ENCODE assay signal across 8 cellular contexts in genomic region chr2:73999881-74000597, GRCh38. TPM values are rescaled to one million over a fixed set of nuclear protein-coding genes. Genes with fewer than 3 reads are reported as not detected.
DNase-seq lines count a peak whose midpoint lies in the region; ATAC-seq, FAIRE-seq and TF ChIP-seq lines count a peak whose summit lies in the region.

No MANE protein-coding gene starts in this region.

- no peak for FAIRE-seq in astrocyte (lab: Jason Lieb, UNC)

- H3K27ac Mint-ChIP-seq in GM23338 (0 out of 2 replicates have a peak overlapping the region, but pooled peaks have one; percentile 14), astrocyte (ENCODE audit: unreplicated experiment) (peak overlapping the region; percentile 50), WTC11 (no peak overlapping the region)

- H3K9me3 ChIP-seq in astrocyte (ENCODE audit: insufficient read depth, low read depth, low read length) (no peaks in the 10 kb centered on the region), mesodermal cell (ENCODE audit: control insufficient read depth, low read length) (no peaks in the 10 kb centered on the region)

- H3K4me3 ChIP-seq in GM23338 (peak overlapping the region; percentile 20; the same call in 1 of the 2 replicates), astrocyte (ENCODE audit: insufficient read depth, low read depth, low read length) (no peak overlapping the region), mesodermal cell (ENCODE audit: extremely low read depth, insufficient read depth, low read length, poor library complexity, severe bottlenecking) (no peak overlapping the region)

- POLR2A ChIA-PET in WTC11 (lab: Charles Lee): interaction anchor here (0.5 kb wide), 1 partner anchor 11 kb away, joined by 3 read pairs; no protein-coding TSS in a partner anchor

- H2AFZ ChIP-seq in GM23338 (no peak overlapping the region), astrocyte (ENCODE audit: low read depth, low read length) (no peak overlapping the region)

- H3F3A ChIP-seq in GM23338 (replicated peaks; ENCODE audit: low read depth): no peaks in the 10 kb centered on the region

- H3K27me3 Mint-ChIP-seq in GM23338 (ENCODE audit: insufficient read depth, low read depth, poor library complexity) (peaks cover 21% of the 10 kb centered on the region), astrocyte (ENCODE audit: low read depth, unreplicated experiment) (no peaks in the 10 kb centered on the region), WTC11 (ENCODE audit: low read depth) (no peaks in the 10 kb centered on the region)

- CTCF ChIA-PET in WTC11 (lab: Charles Lee): interaction anchor here (0.9 to 2.2 kb wide), 2 partner anchors 80 to 92 kb away, joined by 4 to 5 read pairs; no protein-coding TSS in a partner anchor

- H3K4me1 Mint-ChIP-seq in GM23338: peaks cover 72% of the 10 kb centered on the region
- peaks cover 41% of the 10 kb centered on the region for H3K4me1 Mint-ChIP-seq in astrocyte (ENCODE audit: low read depth, unreplicated experiment)
- H3K4me1 Mint-ChIP-seq in WTC11: peaks cover 56% of the 10 kb centered on the region

- 52 to 59% methylated on average over 7 to 10 of the region's 10 CpGs for WGBS in mesodermal cell (ENCODE audit: insufficient coverage in 2 of 2), 2 experiments

- no peaks in the 10 kb centered on the region; the same call in 2 of the 3 replicates for H3K36me3 Mint-ChIP-seq in GM23338 (ENCODE audit: low read depth)
- peaks cover 2% of the 10 kb centered on the region for H3K36me3 Mint-ChIP-seq in astrocyte (ENCODE audit: low read depth, unreplicated experiment)
- H3K36me3 Mint-ChIP-seq in WTC11: no peaks in the 10 kb centered on the region

- DNase-seq in GM23338 (ENCODE audit: low spot score) (peak; percentile 32), astrocyte (ENCODE audit: low read depth) (no peak), NCI-H2196 (lab: John Stamatoyannopoulos, UW; ENCODE audit: unreplicated experiment) (no peak), WTC11 (ENCODE audit: low spot score) (no peak), mucosa of gallbladder (ENCODE audit: low spot score) (no peak)
- no peak for DNase-seq in stimulated activated CD4-positive, alpha-beta T cell treated with anti-CD3 and anti-CD28 coated beads, Interleukin-2, amount 100 ng/mL, for 48 hours

- H3K4me3 Mint-ChIP-seq in GM23338 (peak overlapping the region; percentile 20; the same call in 1 of the 3 replicates), astrocyte (ENCODE audit: unreplicated experiment) (peak overlapping the region; percentile 47), WTC11 (no peak overlapping the region)

- ATAC-seq in GM23338 (no peak), WTC11 (no peak)

- no peak for TF ChIP-seq CTCF in 22Rv1 (IDR thresholded peaks at IDR 0.05)
- TF ChIP-seq CTCF in GM23338 (conservative IDR thresholded peaks at IDR 0.05; ENCODE audit: low read depth in 2 of 2): no peak
- no peak for TF ChIP-seq CTCF in astrocyte (IDR thresholded peaks at IDR 0.05; ENCODE audit: insufficient read depth, low read depth, low read length)
- TF ChIP-seq CTCF in WTC11 (IDR thresholded peaks at IDR 0.05): no peak

- no peaks in the 10 kb centered on the region; the same call in 1 of the 2 replicates for H3K36me3 ChIP-seq in GM23338 (ENCODE audit: insufficient read depth)
- no peaks in the 10 kb centered on the region for H3K36me3 ChIP-seq in astrocyte (ENCODE audit: insufficient read depth, low read length)
- peaks cover 5% of the 10 kb centered on the region for H3K36me3 ChIP-seq in mesodermal cell (ENCODE audit: control insufficient read depth, insufficient read depth, low read length)

- no peaks in the 10 kb centered on the region for H3K27me3 ChIP-seq in GM23338 (ENCODE audit: insufficient read depth)
- H3K27me3 ChIP-seq in astrocyte (ENCODE audit: insufficient read depth, low read length): no peaks in the 10 kb centered on the region

- H3K4me1 ChIP-seq in GM23338 (ENCODE audit: insufficient read depth) (peaks cover 51% of the 10 kb centered on the region), astrocyte (ENCODE audit: insufficient read depth, low read length) (peaks cover 40% of the 10 kb centered on the region), mesodermal cell (ENCODE audit: control insufficient read depth, insufficient read depth, low read length, poor library complexity, severe bottlenecking) (peaks cover 42% of the 10 kb centered on the region)

- H3K4me2 ChIP-seq in GM23338 (peak overlapping the region; percentile 55), astrocyte (ENCODE audit: low read length) (peak overlapping the region; percentile 52)

- H3K27ac ChIP-seq in 22Rv1 (peak overlapping the region; percentile 32), GM23338 (ENCODE audit: low read depth) (no peak overlapping the region), astrocyte (ENCODE audit: low read depth, low read length) (no peak overlapping the region), mesodermal cell (ENCODE audit: low read depth, low read length, severe bottlenecking) (peak overlapping the region; percentile 7)

- H4K20me1 ChIP-seq in GM23338 (replicated peaks; ENCODE audit: insufficient read depth) (peaks cover 33% of the 10 kb centered on the region), astrocyte (ENCODE audit: insufficient read depth, low read length) (peaks cover 87% of the 10 kb centered on the region)

- H3K79me2 ChIP-seq in GM23338 (replicated peaks; ENCODE audit: insufficient read depth): peaks cover 72% of the 10 kb centered on the region
- H3K79me2 ChIP-seq in astrocyte (ENCODE audit: insufficient read depth, low read length): peaks cover 69% of the 10 kb centered on the region

- no peaks in the 10 kb centered on the region for H3K9me2 ChIP-seq in GM23338 (ENCODE audit: insufficient read depth)

- no peak overlapping the region for H3K9ac ChIP-seq in astrocyte (ENCODE audit: low read length)

- H3K9me3 Mint-ChIP-seq in GM23338 (no peaks in the 10 kb centered on the region), astrocyte (ENCODE audit: unreplicated experiment) (no peaks in the 10 kb centered on the region), WTC11 (no peaks in the 10 kb centered on the region)

TF ChIP-seq in GM23338, 12 proteins besides CTCF, POLR2A, EP300 and RAD21:
- TF ChIP-seq EZH2 (IDR thresholded peaks at IDR 0.05; ENCODE audit: low read depth, unreplicated experiment) (no peak), CREB1 (CRISPR knock-in tag; IDR thresholded peaks at IDR 0.05; ENCODE audit: low read depth) (no peak), POLR2AphosphoS5 (IDR thresholded peaks at IDR 0.05; ENCODE audit: low read depth) (no peak)

TF ChIP-seq in WTC11, 78 proteins besides CTCF, POLR2A, EP300 and RAD21:
- TF ChIP-seq USF2 (CRISPR knock-in tag; IDR thresholded peaks at IDR 0.05): no peak
- no peak for TF ChIP-seq NR2C2 (CRISPR knock-in tag; IDR thresholded peaks at IDR 0.05)
- TF ChIP-seq IRF1 (CRISPR knock-in tag; IDR thresholded peaks at IDR 0.05): no peak
- no peak for TF ChIP-seq ERG (CRISPR knock-in tag; IDR thresholded peaks at IDR 0.05)
- TF ChIP-seq TEAD1 (CRISPR knock-in tag; IDR thresholded peaks at IDR 0.05): no peak
- TF ChIP-seq CBFB (CRISPR knock-in tag; IDR thresholded peaks at IDR 0.05; ENCODE audit: low read depth): no peak
TF ChIP-seq in WTC11: peak in this region for 0.

RNA-seq across cellular contexts. Expression of gene TET3, which starts 15.3 kb away (rescaled TPM):
- total RNA-seq in GM23338 (2014; rRNA removed; shearing (Covaris generic)): 18.3 and 19.9 TPM in 2 replicates
- polyA plus RNA-seq in GM23338 (2016; fragmentation: Nextera tagmentation; extraction: Ambion mirVana): 3.6 and 3.8 TPM in 2 replicates
- total RNA-seq in astrocyte (32.8 and 39.9 TPM in 2 replicates), WTC11 (2021) (16.4 to 19.3 TPM (median 18.2 TPM) in 3 replicates), mucosa of gallbladder (19.3 TPM)
- 7.4 TPM for polyA plus RNA-seq in mesodermal cell (2013, experiment 1 of 2)
- polyA plus RNA-seq in mesodermal cell (2013, experiment 2 of 2): 6.6 TPM

Comparison
In these comparisons a context has a peak if more than half of its experiments do, and no peak if none do; other contexts are left out.
1. H3K27ac ChIP-seq: peak in 22Rv1 (single experiment) and mesodermal cell (single experiment); none in GM23338 (single experiment) and astrocyte (single experiment).